23 cellular contexts compared by ENCODE assay signal in genomic region chr1:215544566-215544965, GRCh38.
"Had no signal": no experiment of that assay in that cellular context is flagged by ENCODE, and none has a peak within 500 bp of the region (broad histone marks: within the 10 kb centered on the region; RNA-seq: fewer than 3 reads in every experiment).

No MANE protein-coding gene starts in this region.

- H3K4me3 ChIP-seq: SK-N-MC had no signal

- H3K27ac ChIP-seq: SK-N-MC had no signal

- DNase-seq: activated B cell treated with CpG ODN at 0.5 μM for 24 hours; activated CD4-positive, alpha-beta T cell treated with anti-CD3 and anti-CD28 coated beads for 1 hour; activated CD4-positive, alpha-beta T cell treated with anti-CD3 and anti-CD28 coated beads, Interleukin-2, amount 10 ng/mL, durations not matched to agents 24 days and 14 days; activated CD4-positive, alpha-beta T cell treated with anti-CD3 and anti-CD28 coated beads, Interleukin-2, amount 50 U/mL, for 48 hours; activated CD8-positive, alpha-beta memory T cell treated with anti-CD3 and anti-CD28 coated beads for 24 hours; activated effector memory CD4-positive, alpha-beta T cell treated with anti-CD3 and anti-CD28 coated beads, Interleukin-2, amount 50 U/mL, for 16 hours; activated naive CD4-positive, alpha-beta T cell treated with Interleukin-2 at 50 U/mL for 16 hours; activated T-cell treated with anti-CD3 and anti-CD28 coated beads, Interleukin-2, amount 50 U/mL, for 4 hours; amygdala; KG1; NCI-H1048; NCI-H1417 treated with DMSO at 0.1 percent for 48 hours; NCI-H1694; NCI-H2029; NCI-H2107; NCI-H526 treated with DMSO at 0.1 percent for 48 hours; PC-3; SIG-M5; T-cell; T-helper 2 cell; T1000 had no signal

- ATAC-seq: activated naive CD4-positive, alpha-beta T cell treated with anti-CD3 and anti-CD28 coated beads, Interleukin-2, amount 50 U/mL, for 72 hours; activated T-cell treated with anti-CD3 and anti-CD28 coated beads, Interleukin-2, amount 50 U/mL, for 4 hours; PC-3; T-cell had no signal
